1 cellular context compared by ENCODE assay signal in the genomic region with DNA sequence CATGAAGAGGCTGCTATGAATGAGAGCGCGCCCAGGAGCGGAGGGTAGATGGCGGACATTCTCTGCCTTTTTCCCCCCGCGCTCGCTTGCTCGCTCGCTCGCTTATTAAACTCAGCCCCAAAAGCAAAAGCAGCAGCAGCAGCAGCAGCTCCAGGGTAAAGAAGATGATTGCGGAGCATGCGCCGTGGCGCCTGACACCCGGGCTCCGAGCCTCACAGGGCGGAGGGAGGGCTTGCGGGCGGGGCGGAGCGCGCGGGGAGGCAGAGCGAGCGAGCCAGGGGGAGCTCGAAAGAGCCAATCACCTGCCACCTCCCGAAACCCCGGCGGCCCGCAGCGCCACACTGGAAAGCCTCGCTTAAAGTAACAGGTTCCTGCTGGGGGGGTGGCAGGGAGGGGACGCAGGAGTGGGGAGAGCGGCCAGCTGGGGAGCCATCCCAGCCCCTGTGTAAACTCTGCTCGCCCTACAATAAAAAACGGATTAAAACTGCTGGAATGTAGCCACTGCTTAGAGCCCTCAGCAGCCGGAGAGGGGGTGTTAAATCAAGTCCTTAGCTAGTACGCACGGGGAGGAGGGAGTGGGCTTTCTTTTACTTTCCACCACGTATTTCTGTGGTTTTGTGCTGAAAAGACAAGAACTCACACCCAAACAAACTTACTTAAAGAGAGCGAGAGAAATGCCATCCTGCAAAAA.
TF ChIP-seq lines count a peak whose summit lies in the region.

TSS of gene MLLT3 (minus strand) at position 170 of the 691 bp plus-strand sequence.

TF ChIP-seq in HEK293, 187 proteins besides CTCF, POLR2A, EP300 and RAD21 (continued from another document and continues in another):
- peak; percentile 75 for TF ChIP-seq PATZ1 (tag by site-specific recombination; IDR thresholded peaks at IDR 0.05)
- 0 out of 2 replicates have a peak, but pooled peaks have one; percentile 17 for TF ChIP-seq ZNF449 (tag by site-specific recombination; IDR thresholded peaks at IDR 0.05)
- TF ChIP-seq PRDM6 (tag by site-specific recombination; IDR thresholded peaks at IDR 0.05), result no peak
- no peak for TF ChIP-seq ZNF837 (tag by site-specific recombination; IDR thresholded peaks at IDR 0.05)
- TF ChIP-seq ZNF16 (tag by site-specific recombination; IDR thresholded peaks at IDR 0.05; ENCODE audit: low read depth), result no peak
- TF ChIP-seq ZNF19 (tag by site-specific recombination; IDR thresholded peaks at IDR 0.05; ENCODE audit: low read depth), result no peak
- TF ChIP-seq, protein P1, sequence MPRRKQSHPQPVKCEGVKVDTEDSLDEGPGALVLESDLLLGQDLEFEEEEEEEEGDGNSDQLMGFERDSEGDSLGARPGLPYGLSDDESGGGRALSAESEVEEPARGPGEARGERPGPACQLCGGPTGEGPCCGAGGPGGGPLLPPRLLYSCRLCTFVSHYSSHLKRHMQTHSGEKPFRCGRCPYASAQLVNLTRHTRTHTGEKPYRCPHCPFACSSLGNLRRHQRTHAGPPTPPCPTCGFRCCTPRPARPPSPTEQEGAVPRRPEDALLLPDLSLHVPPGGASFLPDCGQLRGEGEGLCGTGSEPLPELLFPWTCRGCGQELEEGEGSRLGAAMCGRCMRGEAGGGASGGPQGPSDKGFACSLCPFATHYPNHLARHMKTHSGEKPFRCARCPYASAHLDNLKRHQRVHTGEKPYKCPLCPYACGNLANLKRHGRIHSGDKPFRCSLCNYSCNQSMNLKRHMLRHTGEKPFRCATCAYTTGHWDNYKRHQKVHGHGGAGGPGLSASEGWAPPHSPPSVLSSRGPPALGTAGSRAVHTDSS (tag by site-specific recombination; IDR thresholded peaks at IDR 0.05), result no peak
- TF ChIP-seq, protein P2, sequence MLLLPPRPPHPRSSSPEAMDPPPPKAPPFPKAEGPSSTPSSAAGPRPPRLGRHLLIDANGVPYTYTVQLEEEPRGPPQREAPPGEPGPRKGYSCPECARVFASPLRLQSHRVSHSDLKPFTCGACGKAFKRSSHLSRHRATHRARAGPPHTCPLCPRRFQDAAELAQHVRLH (tag by site-specific recombination; IDR thresholded peaks at IDR 0.05), result no peak
- TF ChIP-seq, protein P3, sequence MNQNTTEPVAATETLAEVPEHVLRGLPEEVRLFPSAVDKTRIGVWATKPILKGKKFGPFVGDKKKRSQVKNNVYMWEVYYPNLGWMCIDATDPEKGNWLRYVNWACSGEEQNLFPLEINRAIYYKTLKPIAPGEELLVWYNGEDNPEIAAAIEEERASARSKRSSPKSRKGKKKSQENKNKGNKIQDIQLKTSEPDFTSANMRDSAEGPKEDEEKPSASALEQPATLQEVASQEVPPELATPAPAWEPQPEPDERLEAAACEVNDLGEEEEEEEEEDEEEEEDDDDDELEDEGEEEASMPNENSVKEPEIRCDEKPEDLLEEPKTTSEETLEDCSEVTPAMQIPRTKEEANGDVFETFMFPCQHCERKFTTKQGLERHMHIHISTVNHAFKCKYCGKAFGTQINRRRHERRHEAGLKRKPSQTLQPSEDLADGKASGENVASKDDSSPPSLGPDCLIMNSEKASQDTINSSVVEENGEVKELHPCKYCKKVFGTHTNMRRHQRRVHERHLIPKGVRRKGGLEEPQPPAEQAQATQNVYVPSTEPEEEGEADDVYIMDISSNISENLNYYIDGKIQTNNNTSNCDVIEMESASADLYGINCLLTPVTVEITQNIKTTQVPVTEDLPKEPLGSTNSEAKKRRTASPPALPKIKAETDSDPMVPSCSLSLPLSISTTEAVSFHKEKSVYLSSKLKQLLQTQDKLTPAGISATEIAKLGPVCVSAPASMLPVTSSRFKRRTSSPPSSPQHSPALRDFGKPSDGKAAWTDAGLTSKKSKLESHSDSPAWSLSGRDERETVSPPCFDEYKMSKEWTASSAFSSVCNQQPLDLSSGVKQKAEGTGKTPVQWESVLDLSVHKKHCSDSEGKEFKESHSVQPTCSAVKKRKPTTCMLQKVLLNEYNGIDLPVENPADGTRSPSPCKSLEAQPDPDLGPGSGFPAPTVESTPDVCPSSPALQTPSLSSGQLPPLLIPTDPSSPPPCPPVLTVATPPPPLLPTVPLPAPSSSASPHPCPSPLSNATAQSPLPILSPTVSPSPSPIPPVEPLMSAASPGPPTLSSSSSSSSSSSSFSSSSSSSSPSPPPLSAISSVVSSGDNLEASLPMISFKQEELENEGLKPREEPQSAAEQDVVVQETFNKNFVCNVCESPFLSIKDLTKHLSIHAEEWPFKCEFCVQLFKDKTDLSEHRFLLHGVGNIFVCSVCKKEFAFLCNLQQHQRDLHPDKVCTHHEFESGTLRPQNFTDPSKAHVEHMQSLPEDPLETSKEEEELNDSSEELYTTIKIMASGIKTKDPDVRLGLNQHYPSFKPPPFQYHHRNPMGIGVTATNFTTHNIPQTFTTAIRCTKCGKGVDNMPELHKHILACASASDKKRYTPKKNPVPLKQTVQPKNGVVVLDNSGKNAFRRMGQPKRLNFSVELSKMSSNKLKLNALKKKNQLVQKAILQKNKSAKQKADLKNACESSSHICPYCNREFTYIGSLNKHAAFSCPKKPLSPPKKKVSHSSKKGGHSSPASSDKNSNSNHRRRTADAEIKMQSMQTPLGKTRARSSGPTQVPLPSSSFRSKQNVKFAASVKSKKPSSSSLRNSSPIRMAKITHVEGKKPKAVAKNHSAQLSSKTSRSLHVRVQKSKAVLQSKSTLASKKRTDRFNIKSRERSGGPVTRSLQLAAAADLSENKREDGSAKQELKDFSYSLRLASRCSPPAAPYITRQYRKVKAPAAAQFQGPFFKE (tag by site-specific recombination; IDR thresholded peaks at IDR 0.05; ENCODE audit: borderline replicate concordance), result no peak
- TF ChIP-seq BCL11A (tag by site-specific recombination; IDR thresholded peaks at IDR 0.05; ENCODE audit: low read depth), result no peak
- no peak for TF ChIP-seq HIC1 (tag by site-specific recombination; IDR thresholded peaks at IDR 0.05)
- peak; percentile 99 for TF ChIP-seq SCRT2 (tag by site-specific recombination; IDR thresholded peaks at IDR 0.05)
- TF ChIP-seq ZSCAN30 (tag by site-specific recombination; IDR thresholded peaks at IDR 0.05), result 0 out of 2 replicates have a peak, but pooled peaks have one; percentile 5
- TF ChIP-seq, protein P4, sequence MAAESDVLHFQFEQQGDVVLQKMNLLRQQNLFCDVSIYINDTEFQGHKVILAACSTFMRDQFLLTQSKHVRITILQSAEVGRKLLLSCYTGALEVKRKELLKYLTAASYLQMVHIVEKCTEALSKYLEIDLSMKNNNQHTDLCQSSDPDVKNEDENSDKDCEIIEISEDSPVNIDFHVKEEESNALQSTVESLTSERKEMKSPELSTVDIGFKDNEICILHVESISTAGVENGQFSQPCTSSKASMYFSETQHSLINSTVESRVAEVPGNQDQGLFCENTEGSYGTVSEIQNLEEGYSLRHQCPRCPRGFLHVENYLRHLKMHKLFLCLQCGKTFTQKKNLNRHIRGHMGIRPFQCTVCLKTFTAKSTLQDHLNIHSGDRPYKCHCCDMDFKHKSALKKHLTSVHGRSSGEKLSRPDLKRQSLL (tag by site-specific recombination; IDR thresholded peaks at IDR 0.05), result peak; percentile 83
- no peak for TF ChIP-seq ZNF560 (tag by site-specific recombination; IDR thresholded peaks at IDR 0.05; ENCODE audit: borderline replicate concordance)
- TF ChIP-seq ZNF701 (tag by site-specific recombination; IDR thresholded peaks at IDR 0.05), result no peak
- TF ChIP-seq ZNF354C (tag by site-specific recombination; IDR thresholded peaks at IDR 0.05; ENCODE audit: borderline replicate concordance, low read depth), result no peak
- no peak for TF ChIP-seq ZNF791 (tag by site-specific recombination; IDR thresholded peaks at IDR 0.05)
- no peak for TF ChIP-seq GLI2 (tag by site-specific recombination; IDR thresholded peaks at IDR 0.05; ENCODE audit: borderline replicate concordance, low read depth)
- peak; percentile 88 for TF ChIP-seq ZNF596 (tag by site-specific recombination; IDR thresholded peaks at IDR 0.05)
- no peak for TF ChIP-seq YY1 (tag by site-specific recombination; IDR thresholded peaks at IDR 0.05)
- TF ChIP-seq ZSCAN5A (tag by site-specific recombination; IDR thresholded peaks at IDR 0.05), result no peak
- TF ChIP-seq GLIS2 (tag by site-specific recombination; IDR thresholded peaks at IDR 0.05), result peak; percentile 98
- TF ChIP-seq MEIS1 (CRISPR knock-in tag; IDR thresholded peaks at IDR 0.05; ENCODE audit: borderline replicate concordance), result no peak
- peak; percentile 74 for TF ChIP-seq SP2 (tag by site-specific recombination; IDR thresholded peaks at IDR 0.05)
- no peak for TF ChIP-seq ZNF548 (tag by site-specific recombination; IDR thresholded peaks at IDR 0.05)
- no peak for TF ChIP-seq ZNF707 (tag by site-specific recombination; IDR thresholded peaks at IDR 0.05)
- 0 out of 2 replicates have a peak, but pooled peaks have one; percentile 25 for TF ChIP-seq ZNF660 (tag by site-specific recombination; IDR thresholded peaks at IDR 0.05)
- peak; percentile 71 for TF ChIP-seq IKZF3 (tag by site-specific recombination; IDR thresholded peaks at IDR 0.05)
- TF ChIP-seq ZBTB8A (tag by site-specific recombination; IDR thresholded peaks at IDR 0.05), result peak; percentile 15
- TF ChIP-seq PRDM1 (tag by site-specific recombination; IDR thresholded peaks at IDR 0.05), result peak; percentile 83
- no peak for TF ChIP-seq ZNF157 (tag by site-specific recombination; IDR thresholded peaks at IDR 0.05)
- TF ChIP-seq ZNF623 (tag by site-specific recombination; IDR thresholded peaks at IDR 0.05), result no peak
- no peak for TF ChIP-seq REPIN1 (tag by site-specific recombination; IDR thresholded peaks at IDR 0.05; ENCODE audit: low read depth)
- no peak for TF ChIP-seq ZNF350 (tag by site-specific recombination; IDR thresholded peaks at IDR 0.05)
- TF ChIP-seq ZNF473 (tag by site-specific recombination; IDR thresholded peaks at IDR 0.05), result no peak
- no peak; the same call in 1 of the 2 replicates for TF ChIP-seq KLF10 (tag by site-specific recombination; IDR thresholded peaks at IDR 0.05)
- TF ChIP-seq KLF9 (tag by site-specific recombination; IDR thresholded peaks at IDR 0.05; ENCODE audit: low read depth), result no peak
